8 cellular contexts compared by ENCODE assay signal in the genomic region with DNA sequence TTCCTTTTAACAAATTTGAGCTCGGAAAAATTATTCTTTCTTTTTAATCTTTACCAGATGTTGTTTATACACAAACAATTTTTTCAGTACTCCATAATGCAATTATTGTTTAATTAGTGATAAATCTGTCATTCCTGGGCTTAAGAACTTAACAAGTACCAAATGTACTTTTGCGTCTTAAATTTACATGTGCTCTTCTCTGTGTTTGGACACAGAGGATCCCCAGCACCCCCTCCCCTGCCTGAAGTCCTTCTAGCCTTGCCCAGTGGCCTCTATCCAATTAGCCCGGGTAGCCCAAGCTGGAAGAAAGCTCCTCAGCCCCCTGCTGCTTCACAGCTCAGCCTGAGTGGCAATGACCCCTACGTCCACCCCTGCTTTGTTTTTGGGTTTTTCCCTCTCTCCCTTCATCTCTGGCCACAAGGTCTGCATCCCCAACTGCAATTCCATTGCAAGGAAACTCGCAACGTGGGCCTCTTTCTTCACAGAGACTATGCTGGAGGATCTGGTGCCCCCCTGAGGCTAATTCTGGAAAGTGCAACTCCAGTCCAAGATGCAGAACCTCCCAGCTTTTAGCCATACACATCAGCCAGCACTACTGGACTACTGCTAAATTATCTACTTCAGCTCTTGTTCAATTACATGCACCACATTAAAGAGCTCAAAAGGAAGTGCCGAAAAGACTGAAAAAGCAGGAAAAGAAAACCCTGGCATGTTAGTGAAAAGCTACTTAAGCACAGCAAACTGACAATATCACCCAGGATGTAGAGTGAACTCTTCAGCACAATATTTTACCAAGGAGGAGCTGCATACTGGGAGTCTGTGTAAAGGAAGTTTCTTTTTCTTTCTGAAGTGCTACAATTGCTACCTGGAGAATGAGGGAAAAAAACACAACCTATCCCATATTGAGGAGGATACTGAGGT.
DNase-seq lines count a peak whose midpoint lies in the region; ATAC-seq and FAIRE-seq lines count a peak whose summit lies in the region.

No MANE protein-coding gene starts in this region.

- peaks cover 18% of the 10 kb centered on the region for H3K4me1 ChIP-seq in mesenchymal stem cell (ENCODE audit: control insufficient read depth, insufficient read depth, low read depth, low read length)

- no peaks in the 10 kb centered on the region for H3K9me3 Mint-ChIP-seq in activated CD4-positive, alpha-beta memory T cell treated with anti-CD3 and anti-CD28 coated beads, Interleukin-2, amount 10 ng/mL, durations not matched to agents 7 days and 5 days
- no peaks in the 10 kb centered on the region for H3K9me3 Mint-ChIP-seq in stimulated activated naive B cell treated with anti-CD40 and anti-IgM and Interleukin-4, amounts not matched to agents 10 μg/mL and 1 μg/mL and 100 μg/mL, for 72 hours
- no peaks in the 10 kb centered on the region for H3K9me3 Mint-ChIP-seq in stimulated activated memory B cell treated with anti-CD40 and anti-IgM and Interleukin-4, amounts not matched to agents 10 μg/mL and 1 μg/mL and 100 μg/mL, for 72 hours

- CTCF ChIA-PET in activated CD4-positive, alpha-beta memory T cell treated with anti-CD3 and anti-CD28 coated beads, Interleukin-2, amount 10 ng/mL, durations not matched to agents 7 days and 5 days (lab: Charles Lee): interaction anchor here (0.5 to 9.0 kb wide), 41 partner anchors 9 to 1098 kb away, joined by 3 to 164 read pairs (median 4); partner anchors contain the start of gene AOPEP

- WGBS in mesenchymal stem cell: 35% methylated on average over 7 of the region's 7 CpGs

- H4K91ac ChIP-seq in mesenchymal stem cell (ENCODE audit: low read length): peak overlapping the region; percentile 52

- no peak overlapping the region for H2BK15ac ChIP-seq in mesenchymal stem cell (ENCODE audit: low read depth, poor library complexity, severe bottlenecking)

- ATAC-seq in stimulated activated naive B cell treated with anti-CD40 and anti-IgM and Interleukin-4, amounts not matched to agents 10 μg/mL and 1 μg/mL and 100 μg/mL, for 72 hours (replicated peaks): peak; percentile 49 to 65
- no peak for ATAC-seq in stimulated activated memory B cell treated with anti-CD40 and anti-IgM and Interleukin-4, amounts not matched to agents 10 μg/mL and 1 μg/mL and 100 μg/mL, for 72 hours

- no peak overlapping the region for H2AK5ac ChIP-seq in mesenchymal stem cell (ENCODE audit: low read length, severe bottlenecking)

- H3K27me3 ChIP-seq in mesenchymal stem cell (ENCODE audit: control insufficient read depth in 1 of 2, insufficient read depth in 1 of 2, low read length in 2 of 2): no peaks in the 10 kb centered on the region

- peak; percentile 88 for DNase-seq in AG20443 (ENCODE audit: low spot score)
- DNase-seq in H4 (ENCODE audit: low spot score): peak; percentile 55
- DNase-seq in NCI-H69 (lab: John Stamatoyannopoulos, UW): peak; percentile 82
- DNase-seq in activated CD4-positive, alpha-beta memory T cell treated with anti-CD3 and anti-CD28 coated beads, Interleukin-2, amount 10 ng/mL, durations not matched to agents 7 days and 5 days: peak; percentile 56
- DNase-seq in mesenchymal stem cell: peak; percentile 74
- peak; percentile 4 for DNase-seq in stimulated activated naive B cell treated with anti-CD40 and anti-IgM and Interleukin-4, amounts not matched to agents 10 μg/mL and 1 μg/mL and 100 μg/mL, for 72 hours

- no peak overlapping the region for H3K27ac Mint-ChIP-seq in activated CD4-positive, alpha-beta memory T cell treated with anti-CD3 and anti-CD28 coated beads, Interleukin-2, amount 10 ng/mL, durations not matched to agents 7 days and 5 days
- no peak overlapping the region for H3K27ac Mint-ChIP-seq in stimulated activated naive B cell treated with anti-CD40 and anti-IgM and Interleukin-4, amounts not matched to agents 10 μg/mL and 1 μg/mL and 100 μg/mL, for 72 hours
- H3K27ac Mint-ChIP-seq in stimulated activated memory B cell treated with anti-CD40 and anti-IgM and Interleukin-4, amounts not matched to agents 10 μg/mL and 1 μg/mL and 100 μg/mL, for 72 hours: no peak overlapping the region

- no peaks in the 10 kb centered on the region for H3K9me3 ChIP-seq in mesenchymal stem cell (ENCODE audit: control insufficient read depth, low read length)

- no peak overlapping the region for H3K23ac ChIP-seq in mesenchymal stem cell (ENCODE audit: low read length in 2 of 2)

- peak overlapping the region; percentile 66 for H4K8ac ChIP-seq in mesenchymal stem cell (ENCODE audit: low read length)

- POLR2A ChIA-PET in activated CD4-positive, alpha-beta memory T cell treated with anti-CD3 and anti-CD28 coated beads, Interleukin-2, amount 10 ng/mL, durations not matched to agents 7 days and 5 days (lab: Charles Lee): interaction anchor here (1.6 kb wide), 1 partner anchor 1086 kb away, joined by 5 read pairs; no protein-coding TSS in a partner anchor

- no peak overlapping the region for H3K4me3 ChIP-seq in mesenchymal stem cell (ENCODE audit: insufficient read depth in 1 of 2, low read depth in 1 of 2, low read length in 2 of 2)

- H3K4me2 ChIP-seq in mesenchymal stem cell (ENCODE audit: low read length, poor library complexity, severe bottlenecking): no peak overlapping the region

- H3K36me3 Mint-ChIP-seq in activated CD4-positive, alpha-beta memory T cell treated with anti-CD3 and anti-CD28 coated beads, Interleukin-2, amount 10 ng/mL, durations not matched to agents 7 days and 5 days (ENCODE audit: low read depth): no peaks in the 10 kb centered on the region
- peaks cover 15 to 21% of the 10 kb centered on the region in 2 donors for H3K36me3 Mint-ChIP-seq in stimulated activated naive B cell treated with anti-CD40 and anti-IgM and Interleukin-4, amounts not matched to agents 10 μg/mL and 1 μg/mL and 100 μg/mL, for 72 hours
- H3K36me3 Mint-ChIP-seq in stimulated activated memory B cell treated with anti-CD40 and anti-IgM and Interleukin-4, amounts not matched to agents 10 μg/mL and 1 μg/mL and 100 μg/mL, for 72 hours: peaks cover 9% of the 10 kb centered on the region

- H3K14ac ChIP-seq in mesenchymal stem cell (ENCODE audit: low read length in 2 of 2): no peak overlapping the region

- H3K27ac ChIP-seq in mesenchymal stem cell (ENCODE audit: low read length, poor library complexity, severe bottlenecking): no peak overlapping the region

- peak overlapping the region in 1 of 2 experiments; percentile 3 for H2BK12ac ChIP-seq in mesenchymal stem cell (ENCODE audit: low read length in 2 of 2)

- no peaks in the 10 kb centered on the region for H3K27me3 Mint-ChIP-seq in activated CD4-positive, alpha-beta memory T cell treated with anti-CD3 and anti-CD28 coated beads, Interleukin-2, amount 10 ng/mL, durations not matched to agents 7 days and 5 days
- H3K27me3 Mint-ChIP-seq in stimulated activated naive B cell treated with anti-CD40 and anti-IgM and Interleukin-4, amounts not matched to agents 10 μg/mL and 1 μg/mL and 100 μg/mL, for 72 hours: peaks cover 0 to 7% of the 10 kb centered on the region in 2 donors
- no peaks in the 10 kb centered on the region for H3K27me3 Mint-ChIP-seq in stimulated activated memory B cell treated with anti-CD40 and anti-IgM and Interleukin-4, amounts not matched to agents 10 μg/mL and 1 μg/mL and 100 μg/mL, for 72 hours

- no peak overlapping the region for H2AFZ ChIP-seq in mesenchymal stem cell (ENCODE audit: low read depth, low read length)

- H3K18ac ChIP-seq in mesenchymal stem cell (ENCODE audit: low read depth in 1 of 2, low read length in 2 of 2): peak overlapping the region in 1 of 2 experiments; percentile 58

- H3K79me1 ChIP-seq in mesenchymal stem cell (replicated peaks; ENCODE audit: low read length, poor library complexity, severe bottlenecking): no peaks in the 10 kb centered on the region

- FAIRE-seq in endometrium (lab: Jason Lieb, UNC): peak; percentile 99

- no peak overlapping the region for H2BK5ac ChIP-seq in mesenchymal stem cell (ENCODE audit: low read depth, low read length, poor library complexity, severe bottlenecking)

- no peak overlapping the region for H3K4me3 Mint-ChIP-seq in activated CD4-positive, alpha-beta memory T cell treated with anti-CD3 and anti-CD28 coated beads, Interleukin-2, amount 10 ng/mL, durations not matched to agents 7 days and 5 days
- H3K4me3 Mint-ChIP-seq in stimulated activated naive B cell treated with anti-CD40 and anti-IgM and Interleukin-4, amounts not matched to agents 10 μg/mL and 1 μg/mL and 100 μg/mL, for 72 hours: no peak overlapping the region
- no peak overlapping the region for H3K4me3 Mint-ChIP-seq in stimulated activated memory B cell treated with anti-CD40 and anti-IgM and Interleukin-4, amounts not matched to agents 10 μg/mL and 1 μg/mL and 100 μg/mL, for 72 hours

- no peak overlapping the region for H2BK120ac ChIP-seq in mesenchymal stem cell (ENCODE audit: low read depth, low read length)

- H3K4me1 Mint-ChIP-seq in activated CD4-positive, alpha-beta memory T cell treated with anti-CD3 and anti-CD28 coated beads, Interleukin-2, amount 10 ng/mL, durations not matched to agents 7 days and 5 days: peaks cover 2% of the 10 kb centered on the region
- peaks cover 0 to 5% of the 10 kb centered on the region in 2 donors for H3K4me1 Mint-ChIP-seq in stimulated activated naive B cell treated with anti-CD40 and anti-IgM and Interleukin-4, amounts not matched to agents 10 μg/mL and 1 μg/mL and 100 μg/mL, for 72 hours
- peaks cover 6% of the 10 kb centered on the region for H3K4me1 Mint-ChIP-seq in stimulated activated memory B cell treated with anti-CD40 and anti-IgM and Interleukin-4, amounts not matched to agents 10 μg/mL and 1 μg/mL and 100 μg/mL, for 72 hours

- H3K9ac ChIP-seq in mesenchymal stem cell (ENCODE audit: low read length): no peak overlapping the region

- no peaks in the 10 kb centered on the region for H3K36me3 ChIP-seq in mesenchymal stem cell (ENCODE audit: control insufficient read depth in 1 of 2, insufficient read depth in 2 of 2, low read depth in 1 of 2, low read length in 2 of 2)

- no peak overlapping the region for H3K4ac ChIP-seq in mesenchymal stem cell (ENCODE audit: low read depth in 1 of 2, low read length in 2 of 2)

Comparison
In these comparisons a context has a peak if more than half of its experiments do, and no peak if none do; other contexts are left out.
1. DNase-seq: peak in every context shown above with its lines; median percentile 88 in AG20443; 82 in NCI-H69; 74 in mesenchymal stem cell; 56 in activated CD4-positive, alpha-beta memory T cell treated with anti-CD3 and anti-CD28 coated beads, Interleukin-2, amount 10 ng/mL, durations not matched to agents 7 days and 5 days; 55 in H4; 4 in stimulated activated naive B cell treated with anti-CD40 and anti-IgM and Interleukin-4, amounts not matched to agents 10 μg/mL and 1 μg/mL and 100 μg/mL, for 72 hours.